Comparison of ENCODE assay signal across 1 cellular context in the genomic region with DNA sequence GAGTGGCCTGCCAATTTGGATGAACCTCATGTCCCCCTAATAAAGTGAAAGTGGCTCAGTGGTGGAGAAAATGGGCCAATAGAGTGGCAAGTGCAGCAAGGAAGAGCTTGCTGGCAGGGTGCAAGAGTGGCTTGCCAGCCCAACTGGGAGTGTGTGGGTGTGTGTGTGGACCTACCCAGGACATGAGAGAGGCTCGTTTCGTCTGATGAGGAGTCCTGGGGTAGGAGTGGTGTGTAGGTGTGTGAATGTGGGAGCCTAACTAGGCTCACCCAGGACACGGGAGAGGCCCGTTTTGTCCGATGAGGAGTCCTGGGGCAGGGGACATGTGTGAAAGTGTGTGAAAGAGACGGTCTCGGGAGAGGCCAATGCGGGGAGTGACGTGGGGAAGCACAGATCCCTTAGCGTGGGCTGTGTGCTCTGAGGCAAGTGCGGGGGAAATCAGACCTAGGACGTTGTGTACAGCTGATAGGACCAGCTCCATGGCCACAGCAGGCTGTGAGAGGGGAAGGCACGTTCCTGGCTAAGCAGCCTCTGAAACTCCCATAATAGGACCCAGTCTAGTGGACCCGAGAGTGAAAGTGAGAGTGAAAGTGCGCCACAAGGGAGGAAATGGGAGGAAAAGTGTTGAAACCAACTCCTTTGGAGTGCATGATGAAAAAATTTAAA.
TF ChIP-seq lines count a peak whose summit lies in the region.

No MANE protein-coding gene starts in this region.

TF ChIP-seq in HepG2, 621 proteins besides CTCF, POLR2A, EP300 and RAD21:
- TF ChIP-seq ARID2 (CRISPR knock-in tag; IDR thresholded peaks at IDR 0.05; ENCODE audit: borderline replicate concordance) (no peak), MTF1 (CRISPR knock-in tag; IDR thresholded peaks at IDR 0.05) (no peak), POLR2AphosphoS2 (IDR thresholded peaks at IDR 0.05; ENCODE audit: low read depth, low read length) (no peak), GATAD2A (CRISPR knock-in tag; IDR thresholded peaks at IDR 0.05) (no peak), ZFP90 (CRISPR knock-in tag; IDR thresholded peaks at IDR 0.05; ENCODE audit: borderline replicate concordance) (no peak), MZF1 (CRISPR knock-in tag; IDR thresholded peaks at IDR 0.05; ENCODE audit: borderline replicate concordance) (no peak)
- TF ChIP-seq, protein P1, sequence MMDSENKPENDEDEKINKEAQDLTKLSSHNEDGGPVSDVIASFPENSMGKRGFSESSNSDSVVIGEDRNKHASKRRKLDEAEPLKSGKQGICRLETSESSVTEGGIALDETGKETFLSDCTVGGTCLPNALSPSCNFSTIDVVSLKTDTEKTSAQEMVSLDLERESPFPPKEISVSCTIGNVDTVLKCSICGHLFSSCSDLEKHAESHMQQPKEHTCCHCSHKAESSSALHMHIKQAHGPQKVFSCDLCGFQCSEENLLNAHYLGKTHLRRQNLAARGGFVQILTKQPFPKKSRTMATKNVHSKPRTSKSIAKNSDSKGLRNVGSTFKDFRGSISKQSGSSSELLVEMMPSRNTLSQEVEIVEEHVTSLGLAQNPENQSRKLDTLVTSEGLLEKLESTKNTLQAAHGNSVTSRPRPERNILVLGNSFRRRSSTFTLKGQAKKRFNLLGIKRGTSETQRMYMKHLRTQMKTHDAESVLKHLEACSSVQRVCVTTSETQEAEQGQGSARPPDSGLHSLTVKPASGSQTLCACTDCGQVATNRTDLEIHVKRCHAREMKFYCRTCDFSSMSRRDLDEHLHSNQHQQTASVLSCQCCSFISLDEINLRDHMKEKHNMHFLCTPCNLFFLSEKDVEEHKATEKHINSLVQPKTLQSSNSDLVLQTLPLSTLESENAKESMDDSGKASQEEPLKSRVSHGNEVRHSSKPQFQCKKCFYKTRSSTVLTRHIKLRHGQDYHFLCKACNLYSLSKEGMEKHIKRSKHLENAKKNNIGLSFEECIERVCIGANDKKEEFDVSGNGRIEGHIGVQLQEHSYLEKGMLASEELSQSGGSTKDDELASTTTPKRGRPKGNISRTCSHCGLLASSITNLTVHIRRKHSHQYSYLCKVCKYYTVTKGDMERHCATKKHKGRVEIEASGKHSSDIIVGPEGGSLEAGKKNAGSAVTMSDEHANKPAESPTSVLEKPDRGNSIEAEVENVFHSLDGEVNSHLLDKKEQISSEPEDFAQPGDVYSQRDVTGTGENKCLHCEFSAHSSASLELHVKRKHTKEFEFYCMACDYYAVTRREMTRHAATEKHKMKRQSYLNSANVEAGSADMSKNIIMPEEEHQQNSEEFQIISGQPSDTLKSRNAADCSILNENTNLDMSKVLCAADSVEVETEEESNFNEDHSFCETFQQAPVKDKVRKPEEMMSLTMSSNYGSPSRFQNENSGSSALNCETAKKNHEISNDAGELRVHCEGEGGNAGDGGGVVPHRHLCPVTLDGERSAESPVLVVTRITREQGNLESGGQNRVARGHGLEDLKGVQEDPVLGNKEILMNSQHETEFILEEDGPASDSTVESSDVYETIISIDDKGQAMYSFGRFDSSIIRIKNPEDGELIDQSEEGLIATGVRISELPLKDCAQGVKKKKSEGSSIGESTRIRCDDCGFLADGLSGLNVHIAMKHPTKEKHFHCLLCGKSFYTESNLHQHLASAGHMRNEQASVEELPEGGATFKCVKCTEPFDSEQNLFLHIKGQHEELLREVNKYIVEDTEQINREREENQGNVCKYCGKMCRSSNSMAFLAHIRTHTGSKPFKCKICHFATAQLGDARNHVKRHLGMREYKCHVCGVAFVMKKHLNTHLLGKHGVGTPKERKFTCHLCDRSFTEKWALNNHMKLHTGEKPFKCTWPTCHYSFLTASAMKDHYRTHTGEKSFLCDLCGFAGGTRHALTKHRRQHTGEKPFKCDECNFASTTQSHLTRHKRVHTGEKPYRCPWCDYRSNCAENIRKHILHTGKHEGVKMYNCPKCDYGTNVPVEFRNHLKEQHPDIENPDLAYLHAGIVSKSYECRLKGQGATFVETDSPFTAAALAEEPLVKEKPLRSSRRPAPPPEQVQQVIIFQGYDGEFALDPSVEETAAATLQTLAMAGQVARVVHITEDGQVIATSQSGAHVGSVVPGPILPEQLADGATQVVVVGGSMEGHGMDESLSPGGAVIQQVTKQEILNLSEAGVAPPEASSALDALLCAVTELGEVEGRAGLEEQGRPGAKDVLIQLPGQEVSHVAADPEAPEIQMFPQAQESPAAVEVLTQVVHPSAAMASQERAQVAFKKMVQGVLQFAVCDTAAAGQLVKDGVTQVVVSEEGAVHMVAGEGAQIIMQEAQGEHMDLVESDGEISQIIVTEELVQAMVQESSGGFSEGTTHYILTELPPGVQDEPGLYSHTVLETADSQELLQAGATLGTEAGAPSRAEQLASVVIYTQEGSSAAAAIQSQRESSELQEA (CRISPR knock-in tag; IDR thresholded peaks at IDR 0.05; ENCODE audit: not compliant biosample characterization) = no peak
- TF ChIP-seq, protein P2, sequence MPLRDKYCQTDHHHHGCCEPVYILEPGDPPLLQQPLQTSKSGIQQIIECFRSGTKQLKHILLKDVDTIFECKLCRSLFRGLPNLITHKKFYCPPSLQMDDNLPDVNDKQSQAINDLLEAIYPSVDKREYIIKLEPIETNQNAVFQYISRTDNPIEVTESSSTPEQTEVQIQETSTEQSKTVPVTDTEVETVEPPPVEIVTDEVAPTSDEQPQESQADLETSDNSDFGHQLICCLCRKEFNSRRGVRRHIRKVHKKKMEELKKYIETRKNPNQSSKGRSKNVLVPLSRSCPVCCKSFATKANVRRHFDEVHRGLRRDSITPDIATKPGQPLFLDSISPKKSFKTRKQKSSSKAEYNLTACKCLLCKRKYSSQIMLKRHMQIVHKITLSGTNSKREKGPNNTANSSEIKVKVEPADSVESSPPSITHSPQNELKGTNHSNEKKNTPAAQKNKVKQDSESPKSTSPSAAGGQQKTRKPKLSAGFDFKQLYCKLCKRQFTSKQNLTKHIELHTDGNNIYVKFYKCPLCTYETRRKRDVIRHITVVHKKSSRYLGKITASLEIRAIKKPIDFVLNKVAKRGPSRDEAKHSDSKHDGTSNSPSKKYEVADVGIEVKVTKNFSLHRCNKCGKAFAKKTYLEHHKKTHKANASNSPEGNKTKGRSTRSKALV (CRISPR knock-in tag; IDR thresholded peaks at IDR 0.05) = no peak
- TF ChIP-seq, protein P3, sequence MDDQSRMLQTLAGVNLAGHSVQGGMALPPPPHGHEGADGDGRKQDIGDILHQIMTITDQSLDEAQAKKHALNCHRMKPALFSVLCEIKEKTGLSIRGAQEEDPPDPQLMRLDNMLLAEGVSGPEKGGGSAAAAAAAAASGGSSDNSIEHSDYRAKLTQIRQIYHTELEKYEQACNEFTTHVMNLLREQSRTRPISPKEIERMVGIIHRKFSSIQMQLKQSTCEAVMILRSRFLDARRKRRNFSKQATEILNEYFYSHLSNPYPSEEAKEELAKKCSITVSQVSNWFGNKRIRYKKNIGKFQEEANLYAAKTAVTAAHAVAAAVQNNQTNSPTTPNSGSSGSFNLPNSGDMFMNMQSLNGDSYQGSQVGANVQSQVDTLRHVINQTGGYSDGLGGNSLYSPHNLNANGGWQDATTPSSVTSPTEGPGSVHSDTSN (CRISPR knock-in tag; IDR thresholded peaks at IDR 0.05; ENCODE audit: borderline replicate concordance) = no peak
